ENCODE assay signal across 22 cellular contexts in genomic region chr15:70717237-70717793, GRCh38. TPM values are rescaled to one million over a fixed set of nuclear protein-coding genes. Genes with fewer than 3 reads are reported as not detected.
DNase-seq lines count a peak whose midpoint lies in the region; ATAC-seq and TF ChIP-seq lines count a peak whose summit lies in the region.
"Had no signal": no experiment of that assay in that cellular context is flagged by ENCODE, and none has a peak within 500 bp of the region (broad histone marks: within the 10 kb centered on the region; RNA-seq: fewer than 3 reads in every experiment).

No MANE protein-coding gene starts in this region.

- H3K27ac ChIP-seq in 22Rv1: peak overlapping the region; percentile 75
- peak overlapping the region; percentile 16 for H3K27ac ChIP-seq in skeletal muscle tissue (ENCODE audit: low read depth, low read length)
- no peak overlapping the region for H3K27ac ChIP-seq in substantia nigra (ENCODE audit: low read depth, low read length, poor library complexity, severe bottlenecking)
- H3K27ac ChIP-seq: RWPE1, upper lobe of right lung had no signal

- peak; percentile 52 for DNase-seq in SK-MEL-5 (ENCODE audit: low read depth, low spot score)
- peak; percentile 80 for DNase-seq in foreskin melanocyte
- DNase-seq in activated CD8-positive, alpha-beta memory T cell treated with anti-CD3 and anti-CD28 coated beads, Interleukin-2, amount 50 U/mL, for 4 hours: no peak
- DNase-seq in activated CD4-positive, CD25-positive, alpha-beta regulatory T cell treated with anti-CD3 and anti-CD28 coated beads, Interleukin-2, amount 50 U/mL, for 72 hours: no peak
- no peak for DNase-seq in substantia nigra (lab: John Stamatoyannopoulos, UW)
- DNase-seq: activated naive CD4-positive, alpha-beta T cell treated with anti-CD3 and anti-CD28 coated beads for 36 hours; activated T-cell treated with anti-CD3 and anti-CD28 coated beads, Interleukin-2, amount 50 U/mL, for 4 hours; aorta; heart right ventricle; NCI-H1417; NCI-H524; occipital lobe; T1000; upper lobe of right lung had no signal

- H3K9me3 ChIP-seq in skeletal muscle tissue (ENCODE audit: control insufficient read depth in 3 of 3, low read length in 3 of 3): no peaks in the 10 kb centered on the region
- H3K9me3 ChIP-seq: heart right ventricle, upper lobe of right lung had no signal

- no peaks in the 10 kb centered on the region for H3K27me3 ChIP-seq in skeletal muscle tissue (ENCODE audit: control insufficient read depth in 3 of 3, insufficient read depth in 3 of 3, low read length in 3 of 3)
- H3K27me3 ChIP-seq: heart right ventricle had no signal

- peak overlapping the region in 1 of 3 donors; percentile 7 for H3K4me3 ChIP-seq in skeletal muscle tissue (ENCODE audit: low read length in 3 of 3)
- H3K4me3 ChIP-seq: heart right ventricle, lung, upper lobe of right lung had no signal

- peaks cover 0 to 3% (median 0%) of the 10 kb centered on the region in 3 donors for H3K36me3 ChIP-seq in skeletal muscle tissue (ENCODE audit: control insufficient read depth in 3 of 3, insufficient read depth in 3 of 3, low read length in 3 of 3)
- H3K36me3 ChIP-seq: upper lobe of right lung had no signal

- peaks cover 26 to 53% (median 37%) of the 10 kb centered on the region in 3 donors for H3K4me1 ChIP-seq in skeletal muscle tissue (ENCODE audit: control insufficient read depth in 3 of 3, insufficient read depth in 3 of 3, low read length in 3 of 3)

- H3K9ac ChIP-seq in skeletal muscle tissue (ENCODE audit: low read depth in 1 of 3, low read length in 3 of 3): peak overlapping the region in 2 of 3 donors; percentile 5 to 35

- no peak for TF ChIP-seq CTCF in 22Rv1 (IDR thresholded peaks at IDR 0.05)

- no peak for ATAC-seq in GM21423 (IDR thresholded peaks at IDR 0.05; ENCODE audit: unreplicated experiment)
- ATAC-seq: activated CD4-positive, CD25-positive, alpha-beta regulatory T cell treated with anti-CD3 and anti-CD28 coated beads, Interleukin-2, amount 50 U/mL, for 24 hours; activated T-cell treated with anti-CD3 and anti-CD28 coated beads, Interleukin-2, amount 50 U/mL, for 4 hours; sciatic nerve; stimulated activated effector memory CD8-positive, alpha-beta T cell treated with anti-CD3 and anti-CD28 coated beads, Interleukin-12 subunit alpha, Interleukin-12 subunit beta, amount 100 ng/mL, for 72 hours; upper lobe of right lung had no signal

- in situ Hi-C loops in SK-MEL-5 (cut with HindIII; ENCODE audit: low pct_unique_long_range_greater_than_20kb, low sequenced_read_pairs): no loop called here

RNA-seq across cellular contexts. Expression of gene UACA, which starts 46.0 kb away (rescaled TPM):
- total RNA-seq in SK-MEL-5 (2014; rRNA removed; shearing (Covaris generic)): 24.4 and 27.1 TPM in 2 replicates
- polyA plus RNA-seq in SK-MEL-5 (2015; cell fraction: cytosol; rRNA removed): 9.0 and 12.0 TPM in 2 replicates
- polyA plus RNA-seq in SK-MEL-5 (2015; cell fraction: nucleus; rRNA removed): 88.2 and 135 TPM in 2 replicates
- 100 TPM for total RNA-seq in skeletal muscle tissue

Comparison
In these comparisons a context has a peak if more than half of its experiments do, and no peak if none do; other contexts are left out.
1. DNase-seq: peak in SK-MEL-5 (single experiment) and foreskin melanocyte (single experiment); none in activated CD8-positive, alpha-beta memory T cell treated with anti-CD3 and anti-CD28 coated beads, Interleukin-2, amount 50 U/mL, for 4 hours (single experiment), activated CD4-positive, CD25-positive, alpha-beta regulatory T cell treated with anti-CD3 and anti-CD28 coated beads, Interleukin-2, amount 50 U/mL, for 72 hours (single experiment) and substantia nigra (0 of 49).